15 cellular contexts compared by ENCODE assay signal in the genomic region with DNA sequence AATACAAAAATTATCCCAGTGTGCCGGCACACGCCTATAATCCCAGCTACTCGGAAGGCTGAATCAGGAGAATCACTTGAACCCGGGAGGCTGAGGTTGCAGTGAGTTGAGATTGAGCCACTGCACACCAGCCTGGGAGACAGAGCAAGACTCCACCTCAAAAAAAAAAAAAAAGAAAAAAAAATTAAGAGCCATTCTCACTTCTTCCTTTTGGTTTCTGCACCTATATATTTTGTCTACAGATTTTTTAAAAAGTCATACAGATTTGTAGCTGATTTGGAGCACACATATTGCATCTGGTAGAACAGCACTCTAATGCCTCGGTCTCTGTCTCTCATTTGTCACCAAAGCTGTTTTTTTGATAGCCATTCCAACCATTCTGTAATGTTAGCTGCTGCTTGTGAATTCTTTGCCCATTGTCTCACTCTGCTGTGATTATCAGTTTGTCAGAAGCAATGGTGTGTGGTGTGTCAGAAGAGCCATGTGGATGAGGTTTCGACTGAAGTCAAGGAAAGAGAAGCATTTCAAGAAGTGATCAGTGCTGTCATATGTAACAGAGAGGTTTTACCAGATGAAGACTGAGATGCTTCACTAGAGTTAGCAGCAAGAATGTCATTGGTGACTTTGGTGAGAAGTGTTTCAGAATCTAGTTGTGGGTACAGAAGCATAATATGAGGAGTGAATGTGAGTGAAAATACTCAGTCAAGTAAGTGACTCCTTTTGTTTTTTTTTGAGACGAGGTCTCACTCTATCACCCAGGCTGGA. TPM values are rescaled to one million over a fixed set of nuclear protein-coding genes. Genes with fewer than 3 reads are reported as not detected.
DNase-seq lines count a peak whose midpoint lies in the region; ATAC-seq and TF ChIP-seq lines count a peak whose summit lies in the region.
"Had no signal": no experiment of that assay in that cellular context is flagged by ENCODE, and none has a peak within 500 bp of the region (broad histone marks: within the 10 kb centered on the region; RNA-seq: fewer than 3 reads in every experiment).

No MANE protein-coding gene starts in this region.

- no peak overlapping the region for H3K27ac Mint-ChIP-seq in T-cell
- H3K27ac Mint-ChIP-seq: activated CD4-positive, alpha-beta memory T cell treated with anti-CD3 and anti-CD28 coated beads for 36 hours; activated T-helper 17 cell treated with anti-CD3 and anti-CD28 coated beads, Interleukin-2, amount 50 U/mL, for 72 hours had no signal

- H3K4me3 ChIP-seq in GM12865 (ENCODE audit: low read depth, low read length) (no peak overlapping the region), WERI-Rb-1 (ENCODE audit: low read depth, low read length) (no peak overlapping the region)
- H3K4me3 ChIP-seq: left ventricle myocardium inferior, thyroid gland had no signal

- DNase-seq in GM12865 (ENCODE audit: low read depth) = peak; percentile 29
- no peak for DNase-seq in T-cell
- DNase-seq in WERI-Rb-1 = no peak
- DNase-seq in NCI-H1105 (lab: John Stamatoyannopoulos, UW) = no peak
- DNase-seq in DMS53 (lab: John Stamatoyannopoulos, UW) = no peak
- DNase-seq: activated CD4-positive, alpha-beta memory T cell treated with anti-CD3 and anti-CD28 coated beads for 36 hours; hypothalamus; left ventricle myocardium inferior; NCI-H187; stimulated activated CD4-positive, alpha-beta T cell treated with anti-CD3 and anti-CD28 coated beads, Interleukin-1b, Interleukin-23, amount 100 ng/mL, for 48 hours had no signal

- peaks cover 0 to 2% of the 10 kb centered on the region in 2 donors for H3K27me3 Mint-ChIP-seq in T-cell
- H3K27me3 Mint-ChIP-seq: activated T-helper 17 cell treated with anti-CD3 and anti-CD28 coated beads, Interleukin-2, amount 50 U/mL, for 72 hours had no signal

- no peaks in the 10 kb centered on the region for H3K4me1 Mint-ChIP-seq in T-cell
- H3K4me1 Mint-ChIP-seq: activated T-helper 17 cell treated with anti-CD3 and anti-CD28 coated beads, Interleukin-2, amount 50 U/mL, for 72 hours had no signal

- no peaks in the 10 kb centered on the region for H3K27me3 ChIP-seq in WERI-Rb-1 (ENCODE audit: insufficient read depth, low read depth, severe bottlenecking)
- H3K27me3 ChIP-seq: thyroid gland had no signal

- CTCF ChIA-PET in T-cell (lab: Charles Lee) = no interaction called here

- POLR2A ChIA-PET in T-cell (lab: Charles Lee) = interaction anchor here (0.6 to 0.7 kb wide), 3 partner anchors 40 to 589 kb away, joined by 3 to 8 read pairs (median 6); no protein-coding TSS in a partner anchor

- no peaks in the 10 kb centered on the region for H3K9me3 ChIP-seq in WERI-Rb-1 (ENCODE audit: severe bottlenecking)
- H3K9me3 ChIP-seq: left ventricle myocardium inferior, thyroid gland had no signal

- peaks cover 3% of the 10 kb centered on the region for H3K36me3 Mint-ChIP-seq in T-cell

- no peak overlapping the region for H3K27ac ChIP-seq in WERI-Rb-1
- H3K27ac ChIP-seq: left ventricle myocardium inferior, thyroid gland had no signal

- ATAC-seq in GM19395 (IDR thresholded peaks at IDR 0.05; ENCODE audit: unreplicated experiment) (peak; percentile 91), HG02623 (IDR thresholded peaks at IDR 0.05; ENCODE audit: unreplicated experiment) (peak; percentile 55), HG03432 (IDR thresholded peaks at IDR 0.05; ENCODE audit: unreplicated experiment) (peak; percentile 79), T-cell (replicated peaks in 1 of 4) (no peak)
- ATAC-seq: activated T-helper 17 cell treated with anti-CD3 and anti-CD28 coated beads, Interleukin-2, amount 50 U/mL, for 72 hours had no signal

- no peak for TF ChIP-seq CTCF in GM12865 (IDR thresholded peaks at IDR 0.05; ENCODE audit: insufficient read depth, low read depth, low read length, missing control alignments)
- TF ChIP-seq CTCF in WERI-Rb-1 (IDR thresholded peaks at IDR 0.05; ENCODE audit: low read depth, low read length) = no peak

- H3K9me3 Mint-ChIP-seq in T-cell = no peaks in the 10 kb centered on the region
- H3K9me3 Mint-ChIP-seq: activated CD4-positive, alpha-beta memory T cell treated with anti-CD3 and anti-CD28 coated beads for 36 hours; activated T-helper 17 cell treated with anti-CD3 and anti-CD28 coated beads, Interleukin-2, amount 50 U/mL, for 72 hours had no signal

- H3K4me3 Mint-ChIP-seq in T-cell = no peak overlapping the region
- H3K4me3 Mint-ChIP-seq: activated CD4-positive, alpha-beta memory T cell treated with anti-CD3 and anti-CD28 coated beads for 36 hours; activated T-helper 17 cell treated with anti-CD3 and anti-CD28 coated beads, Interleukin-2, amount 50 U/mL, for 72 hours had no signal

- peaks cover 6% of the 10 kb centered on the region; the same call in 1 of the 2 replicates for H3K36me3 ChIP-seq in WERI-Rb-1
- H3K36me3 ChIP-seq: left ventricle myocardium inferior, thyroid gland had no signal

RNA-seq across cellular contexts. Expression of gene KTN1, which starts 8.7 kb away (rescaled TPM):
- 100 to 1,000 TPM in 1 of 5 donors, 10 to 100 TPM in 4; 82.5 to 109 (median 85.4) TPM for total RNA-seq in T-cell

Comparison
In these comparisons a context has a peak if more than half of its experiments do, and no peak if none do; other contexts are left out.
1. ATAC-seq: peak in GM19395 (single experiment), HG02623 (single experiment) and HG03432 (single experiment); none in T-cell (0 of 4).